ENCODE assay signal across 17 cellular contexts in genomic region chr12:124082676-124083075, GRCh38.
DNase-seq lines count a peak whose midpoint lies in the region; ATAC-seq and TF ChIP-seq lines count a peak whose summit lies in the region.
"Had no signal": no experiment of that assay in that cellular context is flagged by ENCODE, and none has a peak within 500 bp of the region (broad histone marks: within the 10 kb centered on the region; RNA-seq: fewer than 3 reads in every experiment).

No MANE protein-coding gene starts in this region.

- no peaks in the 10 kb centered on the region for H3K27me3 ChIP-seq in WERI-Rb-1 (ENCODE audit: insufficient read depth, low read depth, severe bottlenecking)
- H3K27me3 ChIP-seq: BLaER1 had no signal

- DNase-seq in NCI-H2171 treated with DMSO at 0.1 percent for 48 hours (lab: John Stamatoyannopoulos, UW): peak; percentile 27
- no peak for DNase-seq in NCI-H2171 (lab: John Stamatoyannopoulos, UW)
- peak; percentile 58 for DNase-seq in WERI-Rb-1
- DNase-seq in left colon: no peak
- DNase-seq in omental fat pad (ENCODE audit: low spot score): no peak
- no peak for DNase-seq in NCI-H2227 (lab: John Stamatoyannopoulos, UW; ENCODE audit: unreplicated experiment)
- DNase-seq: 8988T; AML-193; Caco-2; CD8-positive, alpha-beta memory T cell; DMS79; GOT3; HFFc6 had no signal

- H3K27ac ChIP-seq in WERI-Rb-1: peak overlapping the region; percentile 66
- H3K27ac ChIP-seq: BLaER1 had no signal

- H3K4me3 ChIP-seq in WERI-Rb-1 (ENCODE audit: low read depth, low read length): no peak overlapping the region
- H3K4me3 ChIP-seq: BLaER1, GM12878, HAP-1 had no signal

- no peaks in the 10 kb centered on the region for H3K9me3 ChIP-seq in WERI-Rb-1 (ENCODE audit: severe bottlenecking)
- H3K9me3 ChIP-seq: Caco-2, HAP-1 had no signal

- H3K36me3 ChIP-seq in WERI-Rb-1: no peaks in the 10 kb centered on the region
- H3K36me3 ChIP-seq: BLaER1, HAP-1 had no signal

- TF ChIP-seq CTCF in WERI-Rb-1 (IDR thresholded peaks at IDR 0.05; ENCODE audit: low read depth, low read length): no peak
- TF ChIP-seq CTCF in omental fat pad (IDR thresholded peaks at IDR 0.05): no peak

- intact Hi-C loops in left colon (cut with DNase I, micrococcal nuclease): no loop called here

- ATAC-seq in left colon (peak; percentile 51), omental fat pad (ENCODE audit: low FRiP score) (no peak), GM21576 (IDR thresholded peaks at IDR 0.05; ENCODE audit: unreplicated experiment) (no peak)
- ATAC-seq: GM12878 had no signal

Comparison
In these comparisons a context has a peak if more than half of its experiments do, and no peak if none do; other contexts are left out.
1. DNase-seq: peak in NCI-H2171 treated with DMSO at 0.1 percent for 48 hours (single experiment) and WERI-Rb-1 (single experiment); none in NCI-H2171 (single experiment), left colon (0 of 2), omental fat pad (single experiment) and NCI-H2227 (single experiment).